Comparison of ENCODE assay signal across 2 cellular contexts in genomic region chr2:12032421-12032820, GRCh38.
TF ChIP-seq lines count a peak whose summit lies in the region.

No MANE protein-coding gene starts in this region.

TF ChIP-seq in IMR-90, 13 proteins besides CTCF, POLR2A, EP300 and RAD21 (continued from another document):
- no peak for TF ChIP-seq ELK1 (IDR thresholded peaks at IDR 0.05; ENCODE audit: borderline replicate concordance, low read depth, low read length)
- TF ChIP-seq MXI1 (IDR thresholded peaks at IDR 0.05; ENCODE audit: borderline replicate concordance, low read depth, low read length), result no peak
- TF ChIP-seq MAZ (IDR thresholded peaks at IDR 0.05; ENCODE audit: borderline replicate concordance, low read depth, low read length), result no peak

TF ChIP-seq in WTC11, 78 proteins besides CTCF, POLR2A, EP300 and RAD21 (continued from another document):
- TF ChIP-seq USF1 (CRISPR knock-in tag; IDR thresholded peaks at IDR 0.05), result no peak
- TF ChIP-seq NFYB (CRISPR knock-in tag; conservative IDR thresholded peaks at IDR 0.05; ENCODE audit: low read depth), result no peak
- no peak for TF ChIP-seq HMGA2 (CRISPR knock-in tag; IDR thresholded peaks at IDR 0.05)
- no peak for TF ChIP-seq TEAD1 (CRISPR knock-in tag; IDR thresholded peaks at IDR 0.05)
- no peak for TF ChIP-seq RORB (CRISPR knock-in tag; IDR thresholded peaks at IDR 0.05)
- no peak for TF ChIP-seq MLX (CRISPR knock-in tag; IDR thresholded peaks at IDR 0.05)
- no peak for TF ChIP-seq ZBTB43 (CRISPR knock-in tag; IDR thresholded peaks at IDR 0.05)
- TF ChIP-seq NR3C1 (CRISPR knock-in tag; conservative IDR thresholded peaks at IDR 0.05; ENCODE audit: low read depth), result no peak
- TF ChIP-seq ZNF671 (CRISPR knock-in tag; IDR thresholded peaks at IDR 0.05), result no peak
- TF ChIP-seq MXD4 (CRISPR knock-in tag; IDR thresholded peaks at IDR 0.05; ENCODE audit: borderline replicate concordance), result no peak
